Comparison of ENCODE assay signal across 1 cellular context in the genomic region with DNA sequence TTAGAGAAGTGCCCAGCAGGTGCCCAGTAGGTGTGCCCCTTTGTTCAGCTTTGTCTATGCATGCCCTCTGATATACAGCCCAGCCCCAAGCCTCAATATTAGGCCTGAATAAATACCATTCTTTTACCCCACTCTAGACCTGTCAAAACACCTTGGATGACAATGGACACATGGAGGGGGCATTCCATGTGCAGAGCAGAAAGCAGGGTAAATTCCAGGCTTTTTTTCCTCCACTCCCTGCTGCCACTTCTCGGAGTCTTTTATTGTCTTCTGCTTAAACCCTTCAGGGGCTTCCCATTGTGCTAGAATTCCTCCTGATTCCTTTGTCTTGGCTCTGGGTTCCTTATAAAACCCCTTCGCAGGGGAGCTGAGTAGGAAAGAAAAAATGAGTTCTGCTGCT.
TF ChIP-seq lines count a peak whose summit lies in the region.

No MANE protein-coding gene starts in this region.

TF ChIP-seq in GM23338, 12 proteins besides CTCF, POLR2A, EP300 and RAD21 (continued from another document):
- TF ChIP-seq, protein P1, sequence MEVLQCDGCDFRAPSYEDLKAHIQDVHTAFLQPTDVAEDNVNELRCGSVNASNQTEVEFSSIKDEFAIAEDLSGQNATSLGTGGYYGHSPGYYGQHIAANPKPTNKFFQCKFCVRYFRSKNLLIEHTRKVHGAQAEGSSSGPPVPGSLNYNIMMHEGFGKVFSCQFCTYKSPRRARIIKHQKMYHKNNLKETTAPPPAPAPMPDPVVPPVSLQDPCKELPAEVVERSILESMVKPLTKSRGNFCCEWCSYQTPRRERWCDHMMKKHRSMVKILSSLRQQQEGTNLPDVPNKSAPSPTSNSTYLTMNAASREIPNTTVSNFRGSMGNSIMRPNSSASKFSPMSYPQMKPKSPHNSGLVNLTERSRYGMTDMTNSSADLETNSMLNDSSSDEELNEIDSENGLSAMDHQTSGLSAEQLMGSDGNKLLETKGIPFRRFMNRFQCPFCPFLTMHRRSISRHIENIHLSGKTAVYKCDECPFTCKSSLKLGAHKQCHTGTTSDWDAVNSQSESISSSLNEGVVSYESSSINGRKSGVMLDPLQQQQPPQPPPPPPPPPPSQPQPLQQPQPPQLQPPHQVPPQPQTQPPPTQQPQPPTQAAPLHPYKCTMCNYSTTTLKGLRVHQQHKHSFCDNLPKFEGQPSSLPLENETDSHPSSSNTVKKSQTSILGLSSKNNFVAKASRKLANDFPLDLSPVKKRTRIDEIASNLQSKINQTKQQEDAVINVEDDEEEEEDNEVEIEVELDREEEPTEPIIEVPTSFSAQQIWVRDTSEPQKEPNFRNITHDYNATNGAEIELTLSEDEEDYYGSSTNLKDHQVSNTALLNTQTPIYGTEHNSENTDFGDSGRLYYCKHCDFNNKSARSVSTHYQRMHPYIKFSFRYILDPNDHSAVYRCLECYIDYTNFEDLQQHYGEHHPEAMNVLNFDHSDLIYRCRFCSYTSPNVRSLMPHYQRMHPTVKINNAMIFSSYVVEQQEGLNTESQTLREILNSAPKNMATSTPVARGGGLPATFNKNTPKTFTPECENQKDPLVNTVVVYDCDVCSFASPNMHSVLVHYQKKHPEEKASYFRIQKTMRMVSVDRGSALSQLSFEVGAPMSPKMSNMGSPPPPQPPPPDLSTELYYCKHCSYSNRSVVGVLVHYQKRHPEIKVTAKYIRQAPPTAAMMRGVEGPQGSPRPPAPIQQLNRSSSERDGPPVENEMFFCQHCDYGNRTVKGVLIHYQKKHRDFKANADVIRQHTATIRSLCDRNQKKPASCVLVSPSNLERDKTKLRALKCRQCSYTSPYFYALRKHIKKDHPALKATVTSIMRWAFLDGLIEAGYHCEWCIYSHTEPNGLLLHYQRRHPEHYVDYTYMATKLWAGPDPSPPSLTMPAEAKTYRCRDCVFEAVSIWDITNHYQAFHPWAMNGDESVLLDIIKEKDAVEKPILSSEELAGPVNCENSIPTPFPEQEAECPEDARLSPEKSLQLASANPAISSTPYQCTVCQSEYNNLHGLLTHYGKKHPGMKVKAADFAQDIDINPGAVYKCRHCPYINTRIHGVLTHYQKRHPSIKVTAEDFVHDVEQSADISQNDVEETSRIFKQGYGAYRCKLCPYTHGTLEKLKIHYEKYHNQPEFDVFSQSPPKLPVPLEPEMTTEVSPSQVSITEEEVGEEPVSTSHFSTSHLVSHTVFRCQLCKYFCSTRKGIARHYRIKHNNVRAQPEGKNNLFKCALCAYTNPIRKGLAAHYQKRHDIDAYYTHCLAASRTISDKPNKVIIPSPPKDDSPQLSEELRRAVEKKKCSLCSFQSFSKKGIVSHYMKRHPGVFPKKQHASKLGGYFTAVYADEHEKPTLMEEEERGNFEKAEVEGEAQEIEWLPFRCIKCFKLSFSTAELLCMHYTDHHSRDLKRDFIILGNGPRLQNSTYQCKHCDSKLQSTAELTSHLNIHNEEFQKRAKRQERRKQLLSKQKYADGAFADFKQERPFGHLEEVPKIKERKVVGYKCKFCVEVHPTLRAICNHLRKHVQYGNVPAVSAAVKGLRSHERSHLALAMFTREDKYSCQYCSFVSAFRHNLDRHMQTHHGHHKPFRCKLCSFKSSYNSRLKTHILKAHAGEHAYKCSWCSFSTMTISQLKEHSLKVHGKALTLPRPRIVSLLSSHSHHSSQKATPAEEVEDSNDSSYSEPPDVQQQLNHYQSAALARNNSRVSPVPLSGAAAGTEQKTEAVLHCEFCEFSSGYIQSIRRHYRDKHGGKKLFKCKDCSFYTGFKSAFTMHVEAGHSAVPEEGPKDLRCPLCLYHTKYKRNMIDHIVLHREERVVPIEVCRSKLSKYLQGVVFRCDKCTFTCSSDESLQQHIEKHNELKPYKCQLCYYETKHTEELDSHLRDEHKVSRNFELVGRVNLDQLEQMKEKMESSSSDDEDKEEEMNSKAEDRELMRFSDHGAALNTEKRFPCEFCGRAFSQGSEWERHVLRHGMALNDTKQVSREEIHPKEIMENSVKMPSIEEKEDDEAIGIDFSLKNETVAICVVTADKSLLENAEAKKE (CRISPR knock-in tag; IDR thresholded peaks at IDR 0.05), result 0 out of 2 replicates have a peak, but pooled peaks have one; percentile 61
